In the genomic region with DNA sequence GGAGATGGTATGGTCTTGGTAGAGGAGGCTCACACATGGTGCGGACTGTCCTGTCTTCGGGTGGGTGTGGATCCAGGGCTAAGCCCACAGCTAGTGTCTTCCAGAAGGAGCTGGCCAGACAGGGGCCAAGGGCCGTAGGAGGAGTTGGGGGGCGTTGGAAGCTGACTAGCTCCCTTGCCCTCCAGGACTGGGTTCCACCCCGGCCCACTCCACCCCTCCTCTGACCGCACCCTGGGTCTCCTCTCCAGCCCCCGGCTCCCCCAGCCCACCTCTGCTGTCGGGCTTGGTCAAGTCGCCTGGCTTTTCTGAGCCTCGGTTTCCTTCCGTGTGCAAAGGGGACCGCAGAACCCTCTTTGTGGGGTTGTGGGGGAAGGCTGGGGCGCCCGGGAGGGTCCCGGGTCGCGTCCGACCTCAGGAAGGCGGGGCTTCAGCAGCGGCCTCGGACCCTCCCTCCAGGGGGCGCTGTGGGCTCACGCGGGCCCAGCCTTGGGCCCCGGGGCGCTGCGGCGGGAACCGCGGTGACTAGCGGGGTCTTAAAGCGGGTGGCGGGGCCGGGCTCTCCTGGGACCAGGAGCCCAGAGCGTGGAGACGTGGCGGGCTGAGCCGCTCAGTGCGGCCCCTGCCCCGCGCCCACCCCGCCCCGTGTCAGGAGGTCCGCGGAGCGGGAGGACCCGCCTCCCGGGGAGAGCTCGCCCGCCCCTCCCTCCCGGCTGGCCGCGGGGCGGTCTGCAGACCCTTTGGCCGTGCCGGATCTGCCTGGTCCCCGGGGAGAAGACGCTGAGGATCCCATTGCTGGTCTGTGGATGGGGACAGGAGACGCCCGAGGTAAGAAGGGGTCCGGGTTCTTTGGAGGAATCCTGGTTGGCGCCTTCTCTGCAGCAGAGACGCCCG, we compare ENCODE assay signal across 8 cellular contexts. TPM values are rescaled to one million over a fixed set of nuclear protein-coding genes. Genes with fewer than 3 reads are reported as not detected.
DNase-seq lines count a peak whose midpoint lies in the region; ATAC-seq and TF ChIP-seq lines count a peak whose summit lies in the region.

No MANE protein-coding gene starts in this region.

- no peaks in the 10 kb centered on the region for H3K36me3 ChIP-seq in OCI-LY7 (ENCODE audit: insufficient read depth, low read length)

- no TSS peak for BruUV-seq in OCI-LY7 (replicated peaks; lab: Mats Ljungman, UMichigan)

- CTCF ChIA-PET in OCI-LY7 (lab: Charles Lee; ENCODE audit: unreplicated experiment): interaction anchor here (0.6 kb wide), 2 partner anchors 42 to 141 kb away, joined by 4 to 6 read pairs; no protein-coding TSS in a partner anchor

- no peak for ATAC-seq in HG02884 (IDR thresholded peaks at IDR 0.05; ENCODE audit: unreplicated experiment)

- no peaks in the 10 kb centered on the region for H3K9me3 ChIP-seq in OCI-LY7 (ENCODE audit: low read length)

- peak overlapping the region; percentile 67; the same call in 1 of the 2 replicates for H2AFZ ChIP-seq in OCI-LY7 (ENCODE audit: low read length)

- POLR2A ChIA-PET in OCI-LY7 (lab: Charles Lee): no interaction called here

- H3K27ac ChIP-seq in OCI-LY7 (ENCODE audit: low read depth, low read length, poor library complexity, severe bottlenecking): no peak overlapping the region
- H3K27ac ChIP-seq in skin epidermis: no peak overlapping the region

- H3K4me3 ChIP-seq in OCI-LY7 (ENCODE audit: low read depth, low read length, poor library complexity, severe bottlenecking) (peak overlapping the region; percentile 65), skin epidermis (peak overlapping the region in 4 of 7 experiments; percentile 6 to 42 (median 20))

- H3K9me2 ChIP-seq in OCI-LY7 (ENCODE audit: insufficient read depth, low read length): no peaks in the 10 kb centered on the region

- DNase-seq in NOMO-1 (lab: John Stamatoyannopoulos, UW; ENCODE audit: unreplicated experiment in 2 of 2) (peak; percentile 22 to 38), NOMO-1 treated with dmso at 0.1 percent for 144 hours (lab: John Stamatoyannopoulos, UW; ENCODE audit: unreplicated experiment) (no peak), OCI-LY7 (ENCODE audit: low spot score) (peak; percentile 73), cardiac septum (ENCODE audit: low spot score) (peak; percentile 74), superior temporal gyrus (ENCODE audit: extremely low spot score) (no peak)
- peak; percentile 43 for DNase-seq in activated effector memory CD4-positive, alpha-beta T cell treated with Interleukin-2 at 50 U/mL for 16 hours

- peak overlapping the region; percentile 71 for H3K4me2 ChIP-seq in OCI-LY7 (ENCODE audit: low read length)

- intact Hi-C loops in OCI-LY7 (cut with micrococcal nuclease; ENCODE audit: unreplicated experiment): loop anchor here (2.0 kb wide), 1 partner anchor 23 kb away; the partner anchor contains the start of gene RGS19
- intact Hi-C loops in cardiac septum (cut with DNase I): no loop called here

- no peaks in the 10 kb centered on the region for H3K79me2 ChIP-seq in OCI-LY7 (ENCODE audit: insufficient read depth, low read depth, low read length)

- peaks cover 37% of the 10 kb centered on the region for H3K4me1 ChIP-seq in OCI-LY7 (ENCODE audit: insufficient read depth, low read length, poor library complexity, severe bottlenecking)

- no peaks in the 10 kb centered on the region for H4K20me1 ChIP-seq in OCI-LY7 (ENCODE audit: insufficient read depth, low read length)

- peak; percentile 86 for TF ChIP-seq CTCF in OCI-LY7 (conservative IDR thresholded peaks at IDR 0.05; ENCODE audit: low read length)

RNA-seq across cellular contexts. Expression of gene NPBWR2, which starts 5.4 kb away (rescaled TPM):
- total RNA-seq in OCI-LY7 (2014; rRNA removed; shearing (Covaris generic)): not detected in 2 replicates
- total RNA-seq in OCI-LY7 (2022): not detected in 2 replicates
- total RNA-seq in cardiac septum: not detected

RNA-seq across cellular contexts. Expression of gene LKAAEAR1, which starts 17.8 kb away (rescaled TPM):
- total RNA-seq in OCI-LY7 (2014; rRNA removed; shearing (Covaris generic)): not detected in 2 replicates
- total RNA-seq in OCI-LY7 (2022) (not detected in 2 replicates), cardiac septum (not detected)

RNA-seq across cellular contexts. Expression of gene OPRL1, which starts 22.1 kb away (rescaled TPM):
- 4.8 and 6.4 TPM in 2 replicates for total RNA-seq in OCI-LY7 (2014; rRNA removed; shearing (Covaris generic))
- total RNA-seq in OCI-LY7 (2022) (6.1 and 7.6 TPM in 2 replicates), cardiac septum (0.48 TPM)

RNA-seq across cellular contexts. Expression of gene RGS19, which starts 22.7 kb away (rescaled TPM):
- 85.5 and 106 TPM in 2 replicates for total RNA-seq in OCI-LY7 (2014; rRNA removed; shearing (Covaris generic))
- total RNA-seq in OCI-LY7 (2022) (63.5 and 69.4 TPM in 2 replicates), cardiac septum (3.1 TPM)

RNA-seq across cellular contexts. Expression of gene TCEA2, which starts 39.0 kb away (rescaled TPM):
- 36.4 and 37.5 TPM in 2 replicates for total RNA-seq in OCI-LY7 (2014; rRNA removed; shearing (Covaris generic))
- 71.2 and 72.3 TPM in 2 replicates for total RNA-seq in OCI-LY7 (2022)
- total RNA-seq in cardiac septum: 66.0 TPM

Comparison
In these comparisons a context has a peak if more than half of its experiments do, and no peak if none do; other contexts are left out.
1. DNase-seq: peak in NOMO-1 (2 of 2), OCI-LY7 (single experiment), activated effector memory CD4-positive, alpha-beta T cell treated with Interleukin-2 at 50 U/mL for 16 hours (single experiment) and cardiac septum (single experiment); none in NOMO-1 treated with dmso at 0.1 percent for 144 hours (single experiment) and superior temporal gyrus (single experiment).